In the genomic region with DNA sequence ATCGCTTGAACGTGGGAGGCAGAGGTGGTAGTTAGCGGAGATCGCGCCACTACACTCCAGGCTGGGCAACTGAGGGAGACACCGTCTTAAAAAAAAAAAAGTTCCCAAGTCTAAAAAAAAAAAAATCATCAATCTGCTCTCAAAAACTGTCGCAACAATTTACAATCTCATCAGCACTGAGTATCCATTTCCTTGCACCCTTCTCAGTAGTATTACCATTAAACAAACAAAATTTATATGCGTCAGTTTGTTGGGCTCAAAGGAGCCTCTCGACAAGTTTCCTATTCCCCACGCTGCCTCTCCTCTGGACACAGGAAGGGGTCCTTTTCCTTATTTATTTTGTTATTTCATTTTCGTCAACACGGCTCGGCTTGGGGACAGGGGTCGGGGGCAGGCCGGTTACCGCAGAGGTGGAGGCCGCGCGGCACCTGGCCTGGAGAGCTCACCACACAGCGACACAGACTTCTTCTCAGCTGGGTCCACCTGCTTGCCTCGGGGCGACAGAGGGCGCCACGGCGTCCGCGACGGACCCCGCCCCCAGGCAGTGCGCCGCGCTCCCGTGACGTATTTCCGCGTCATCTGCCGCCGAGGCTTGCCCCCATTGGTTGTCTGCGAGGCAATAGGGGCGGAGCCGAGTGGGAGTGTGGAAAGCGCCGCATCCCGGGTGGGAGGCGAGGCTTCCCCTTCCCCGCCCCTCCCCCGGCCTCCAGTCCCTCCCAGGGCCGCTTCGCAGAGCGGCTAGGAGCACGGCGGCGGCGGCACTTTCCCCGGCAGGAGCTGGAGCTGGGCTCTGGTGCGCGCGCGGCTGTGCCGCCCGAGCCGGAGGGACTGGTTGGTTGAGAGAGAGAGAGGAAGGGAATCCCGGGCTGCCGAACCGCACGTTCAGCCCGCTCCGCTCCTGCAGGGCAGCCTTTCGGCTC, we compare ENCODE assay signal across 1 cellular context.
TF ChIP-seq lines count a peak whose summit lies in the region.

A gene (plus strand): TSS at position 709 of the 920 bp plus-strand sequence. CDS start 436 bp downstream, outside the sequence.

TF ChIP-seq in HepG2, 621 proteins besides CTCF, POLR2A, EP300 and RAD21 (continued from another document and continues in another):
- TF ChIP-seq, protein P1, sequence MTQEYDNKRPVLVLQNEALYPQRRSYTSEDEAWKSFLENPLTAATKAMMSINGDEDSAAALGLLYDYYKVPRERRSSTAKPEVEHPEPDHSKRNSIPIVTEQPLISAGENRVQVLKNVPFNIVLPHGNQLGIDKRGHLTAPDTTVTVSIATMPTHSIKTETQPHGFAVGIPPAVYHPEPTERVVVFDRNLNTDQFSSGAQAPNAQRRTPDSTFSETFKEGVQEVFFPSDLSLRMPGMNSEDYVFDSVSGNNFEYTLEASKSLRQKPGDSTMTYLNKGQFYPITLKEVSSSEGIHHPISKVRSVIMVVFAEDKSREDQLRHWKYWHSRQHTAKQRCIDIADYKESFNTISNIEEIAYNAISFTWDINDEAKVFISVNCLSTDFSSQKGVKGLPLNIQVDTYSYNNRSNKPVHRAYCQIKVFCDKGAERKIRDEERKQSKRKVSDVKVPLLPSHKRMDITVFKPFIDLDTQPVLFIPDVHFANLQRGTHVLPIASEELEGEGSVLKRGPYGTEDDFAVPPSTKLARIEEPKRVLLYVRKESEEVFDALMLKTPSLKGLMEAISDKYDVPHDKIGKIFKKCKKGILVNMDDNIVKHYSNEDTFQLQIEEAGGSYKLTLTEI (CRISPR knock-in tag; conservative IDR thresholded peaks at IDR 0.05) = no peak
- TF ChIP-seq ZNF441 (CRISPR knock-in tag; IDR thresholded peaks at IDR 0.05; ENCODE audit: borderline replicate concordance) (no peak; the same call in 1 of the 2 replicates), ZNF75D (CRISPR knock-in tag; IDR thresholded peaks at IDR 0.05; ENCODE audit: borderline replicate concordance) (no peak), ZFY (CRISPR knock-in tag; IDR thresholded peaks at IDR 0.05) (peak; percentile 82), PITX1 (CRISPR knock-in tag; IDR thresholded peaks at IDR 0.05) (peak; percentile 52; the same call in 1 of the 2 replicates), HMG20A (CRISPR knock-in tag; IDR thresholded peaks at IDR 0.05; ENCODE audit: borderline replicate concordance) (no peak), ZNF205 (CRISPR knock-in tag; IDR thresholded peaks at IDR 0.05) (peak; percentile 58; the same call in 1 of the 2 replicates), FLYWCH1 (CRISPR knock-in tag; IDR thresholded peaks at IDR 0.05) (no peak), ZFP82 (CRISPR knock-in tag; IDR thresholded peaks at IDR 0.05; ENCODE audit: borderline replicate concordance) (no peak), SIX1 (CRISPR knock-in tag; IDR thresholded peaks at IDR 0.05; ENCODE audit: borderline replicate concordance) (no peak), ZNF556 (CRISPR knock-in tag; IDR thresholded peaks at IDR 0.05; ENCODE audit: borderline replicate concordance) (peak; percentile 53; the same call in 1 of the 2 replicates), ZSCAN21 (CRISPR knock-in tag; IDR thresholded peaks at IDR 0.05; ENCODE audit: borderline replicate concordance) (peak; percentile 79; the same call in 1 of the 2 replicates), SALL2 (CRISPR knock-in tag; IDR thresholded peaks at IDR 0.05) (peak; percentile 38; the same call in 1 of the 2 replicates), SRSF9 (IDR thresholded peaks at IDR 0.05; ENCODE audit: borderline replicate concordance, insufficient read depth, low read depth, low read length, poor library complexity, severe bottlenecking) (no peak), SP140L (CRISPR knock-in tag; IDR thresholded peaks at IDR 0.05; ENCODE audit: borderline replicate concordance) (no peak), ZNF83 (CRISPR knock-in tag; IDR thresholded peaks at IDR 0.05; ENCODE audit: borderline replicate concordance) (no peak), FOXK2 (IDR thresholded peaks at IDR 0.05) (no peak), RFX1 (IDR thresholded peaks at IDR 0.05) (no peak), SAFB2 (CRISPR knock-in tag; IDR thresholded peaks at IDR 0.05; ENCODE audit: borderline replicate concordance, low read depth) (no peak), ZNF879 (CRISPR knock-in tag; IDR thresholded peaks at IDR 0.05) (0 out of 2 replicates have a peak, but pooled peaks have one; percentile 2), ZNF737 (CRISPR knock-in tag; IDR thresholded peaks at IDR 0.05; ENCODE audit: borderline replicate concordance) (no peak), TP53 (CRISPR knock-in tag; conservative IDR thresholded peaks at IDR 0.05) (no peak), ELF4 (CRISPR knock-in tag; IDR thresholded peaks at IDR 0.05; ENCODE audit: borderline replicate concordance) (no peak), ZNF326 (CRISPR knock-in tag; IDR thresholded peaks at IDR 0.05; ENCODE audit: borderline replicate concordance) (no peak), EEA1 (CRISPR knock-in tag; IDR thresholded peaks at IDR 0.05; ENCODE audit: borderline replicate concordance) (peak; percentile 15; the same call in 1 of the 2 replicates)
- TF ChIP-seq, protein P2, sequence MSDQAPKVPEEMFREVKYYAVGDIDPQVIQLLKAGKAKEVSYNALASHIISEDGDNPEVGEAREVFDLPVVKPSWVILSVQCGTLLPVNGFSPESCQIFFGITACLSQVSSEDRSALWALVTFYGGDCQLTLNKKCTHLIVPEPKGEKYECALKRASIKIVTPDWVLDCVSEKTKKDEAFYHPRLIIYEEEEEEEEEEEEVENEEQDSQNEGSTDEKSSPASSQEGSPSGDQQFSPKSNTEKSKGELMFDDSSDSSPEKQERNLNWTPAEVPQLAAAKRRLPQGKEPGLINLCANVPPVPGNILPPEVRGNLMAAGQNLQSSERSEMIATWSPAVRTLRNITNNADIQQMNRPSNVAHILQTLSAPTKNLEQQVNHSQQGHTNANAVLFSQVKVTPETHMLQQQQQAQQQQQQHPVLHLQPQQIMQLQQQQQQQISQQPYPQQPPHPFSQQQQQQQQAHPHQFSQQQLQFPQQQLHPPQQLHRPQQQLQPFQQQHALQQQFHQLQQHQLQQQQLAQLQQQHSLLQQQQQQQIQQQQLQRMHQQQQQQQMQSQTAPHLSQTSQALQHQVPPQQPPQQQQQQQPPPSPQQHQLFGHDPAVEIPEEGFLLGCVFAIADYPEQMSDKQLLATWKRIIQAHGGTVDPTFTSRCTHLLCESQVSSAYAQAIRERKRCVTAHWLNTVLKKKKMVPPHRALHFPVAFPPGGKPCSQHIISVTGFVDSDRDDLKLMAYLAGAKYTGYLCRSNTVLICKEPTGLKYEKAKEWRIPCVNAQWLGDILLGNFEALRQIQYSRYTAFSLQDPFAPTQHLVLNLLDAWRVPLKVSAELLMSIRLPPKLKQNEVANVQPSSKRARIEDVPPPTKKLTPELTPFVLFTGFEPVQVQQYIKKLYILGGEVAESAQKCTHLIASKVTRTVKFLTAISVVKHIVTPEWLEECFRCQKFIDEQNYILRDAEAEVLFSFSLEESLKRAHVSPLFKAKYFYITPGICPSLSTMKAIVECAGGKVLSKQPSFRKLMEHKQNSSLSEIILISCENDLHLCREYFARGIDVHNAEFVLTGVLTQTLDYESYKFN (CRISPR knock-in tag; conservative IDR thresholded peaks at IDR 0.05) = no peak; the same call in none of the 2 replicates
- TF ChIP-seq, protein P3, sequence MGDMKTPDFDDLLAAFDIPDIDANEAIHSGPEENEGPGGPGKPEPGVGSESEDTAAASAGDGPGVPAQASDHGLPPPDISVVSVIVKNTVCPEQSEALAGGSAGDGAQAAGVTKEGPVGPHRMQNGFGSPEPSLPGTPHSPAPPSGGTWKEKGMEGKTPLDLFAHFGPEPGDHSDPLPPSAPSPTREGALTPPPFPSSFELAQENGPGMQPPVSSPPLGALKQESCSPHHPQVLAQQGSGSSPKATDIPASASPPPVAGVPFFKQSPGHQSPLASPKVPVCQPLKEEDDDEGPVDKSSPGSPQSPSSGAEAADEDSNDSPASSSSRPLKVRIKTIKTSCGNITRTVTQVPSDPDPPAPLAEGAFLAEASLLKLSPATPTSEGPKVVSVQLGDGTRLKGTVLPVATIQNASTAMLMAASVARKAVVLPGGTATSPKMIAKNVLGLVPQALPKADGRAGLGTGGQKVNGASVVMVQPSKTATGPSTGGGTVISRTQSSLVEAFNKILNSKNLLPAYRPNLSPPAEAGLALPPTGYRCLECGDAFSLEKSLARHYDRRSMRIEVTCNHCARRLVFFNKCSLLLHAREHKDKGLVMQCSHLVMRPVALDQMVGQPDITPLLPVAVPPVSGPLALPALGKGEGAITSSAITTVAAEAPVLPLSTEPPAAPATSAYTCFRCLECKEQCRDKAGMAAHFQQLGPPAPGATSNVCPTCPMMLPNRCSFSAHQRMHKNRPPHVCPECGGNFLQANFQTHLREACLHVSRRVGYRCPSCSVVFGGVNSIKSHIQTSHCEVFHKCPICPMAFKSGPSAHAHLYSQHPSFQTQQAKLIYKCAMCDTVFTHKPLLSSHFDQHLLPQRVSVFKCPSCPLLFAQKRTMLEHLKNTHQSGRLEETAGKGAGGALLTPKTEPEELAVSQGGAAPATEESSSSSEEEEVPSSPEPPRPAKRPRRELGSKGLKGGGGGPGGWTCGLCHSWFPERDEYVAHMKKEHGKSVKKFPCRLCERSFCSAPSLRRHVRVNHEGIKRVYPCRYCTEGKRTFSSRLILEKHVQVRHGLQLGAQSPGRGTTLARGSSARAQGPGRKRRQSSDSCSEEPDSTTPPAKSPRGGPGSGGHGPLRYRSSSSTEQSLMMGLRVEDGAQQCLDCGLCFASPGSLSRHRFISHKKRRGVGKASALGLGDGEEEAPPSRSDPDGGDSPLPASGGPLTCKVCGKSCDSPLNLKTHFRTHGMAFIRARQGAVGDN (CRISPR knock-in tag; IDR thresholded peaks at IDR 0.05) = peak; percentile 79
- TF ChIP-seq, protein P4, sequence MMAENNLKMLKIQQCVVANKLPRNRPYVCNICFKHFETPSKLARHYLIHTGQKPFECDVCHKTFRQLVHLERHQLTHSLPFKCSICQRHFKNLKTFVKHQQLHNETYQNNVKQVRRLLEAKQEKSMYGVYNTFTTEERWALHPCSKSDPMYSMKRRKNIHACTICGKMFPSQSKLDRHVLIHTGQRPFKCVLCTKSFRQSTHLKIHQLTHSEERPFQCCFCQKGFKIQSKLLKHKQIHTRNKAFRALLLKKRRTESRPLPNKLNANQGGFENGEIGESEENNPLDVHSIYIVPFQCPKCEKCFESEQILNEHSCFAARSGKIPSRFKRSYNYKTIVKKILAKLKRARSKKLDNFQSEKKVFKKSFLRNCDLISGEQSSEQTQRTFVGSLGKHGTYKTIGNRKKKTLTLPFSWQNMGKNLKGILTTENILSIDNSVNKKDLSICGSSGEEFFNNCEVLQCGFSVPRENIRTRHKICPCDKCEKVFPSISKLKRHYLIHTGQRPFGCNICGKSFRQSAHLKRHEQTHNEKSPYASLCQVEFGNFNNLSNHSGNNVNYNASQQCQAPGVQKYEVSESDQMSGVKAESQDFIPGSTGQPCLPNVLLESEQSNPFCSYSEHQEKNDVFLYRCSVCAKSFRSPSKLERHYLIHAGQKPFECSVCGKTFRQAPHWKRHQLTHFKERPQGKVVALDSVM (CRISPR knock-in tag; IDR thresholded peaks at IDR 0.05) = peak; percentile 76
- TF ChIP-seq, protein P5, sequence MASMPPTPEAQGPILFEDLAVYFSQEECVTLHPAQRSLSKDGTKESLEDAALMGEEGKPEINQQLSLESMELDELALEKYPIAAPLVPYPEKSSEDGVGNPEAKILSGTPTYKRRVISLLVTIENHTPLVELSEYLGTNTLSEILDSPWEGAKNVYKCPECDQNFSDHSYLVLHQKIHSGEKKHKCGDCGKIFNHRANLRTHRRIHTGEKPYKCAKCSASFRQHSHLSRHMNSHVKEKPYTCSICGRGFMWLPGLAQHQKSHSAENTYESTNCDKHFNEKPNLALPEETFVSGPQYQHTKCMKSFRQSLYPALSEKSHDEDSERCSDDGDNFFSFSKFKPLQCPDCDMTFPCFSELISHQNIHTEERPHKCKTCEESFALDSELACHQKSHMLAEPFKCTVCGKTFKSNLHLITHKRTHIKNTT (CRISPR knock-in tag; IDR thresholded peaks at IDR 0.05) = no peak
- TF ChIP-seq, protein P6, sequence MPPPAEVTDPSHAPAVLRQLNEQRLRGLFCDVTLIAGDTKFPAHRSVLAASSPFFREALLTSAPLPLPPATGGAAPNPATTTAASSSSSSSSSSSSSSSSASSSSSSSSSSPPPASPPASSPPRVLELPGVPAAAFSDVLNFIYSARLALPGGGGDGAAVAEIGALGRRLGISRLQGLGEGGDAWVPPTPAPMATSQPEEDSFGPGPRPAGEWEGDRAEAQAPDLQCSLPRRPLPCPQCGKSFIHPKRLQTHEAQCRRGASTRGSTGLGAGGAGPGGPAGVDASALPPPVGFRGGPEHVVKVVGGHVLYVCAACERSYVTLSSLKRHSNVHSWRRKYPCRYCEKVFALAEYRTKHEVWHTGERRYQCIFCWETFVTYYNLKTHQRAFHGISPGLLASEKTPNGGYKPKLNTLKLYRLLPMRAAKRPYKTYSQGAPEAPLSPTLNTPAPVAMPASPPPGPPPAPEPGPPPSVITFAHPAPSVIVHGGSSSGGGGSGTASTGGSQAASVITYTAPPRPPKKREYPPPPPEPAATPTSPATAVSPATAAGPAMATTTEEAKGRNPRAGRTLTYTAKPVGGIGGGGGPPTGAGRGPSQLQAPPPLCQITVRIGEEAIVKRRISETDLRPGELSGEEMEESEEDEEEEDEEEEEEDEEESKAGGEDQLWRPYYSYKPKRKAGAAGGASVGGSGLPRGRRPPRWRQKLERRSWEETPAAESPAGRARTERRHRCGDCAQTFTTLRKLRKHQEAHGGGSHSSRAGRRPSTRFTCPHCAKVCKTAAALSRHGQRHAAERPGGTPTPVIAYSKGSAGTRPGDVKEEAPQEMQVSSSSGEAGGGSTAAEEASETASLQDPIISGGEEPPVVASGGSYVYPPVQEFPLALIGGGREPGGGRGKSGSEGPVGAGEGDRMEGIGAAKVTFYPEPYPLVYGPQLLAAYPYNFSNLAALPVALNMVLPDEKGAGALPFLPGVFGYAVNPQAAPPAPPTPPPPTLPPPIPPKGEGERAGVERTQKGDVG (CRISPR knock-in tag; IDR thresholded peaks at IDR 0.05; ENCODE audit: borderline replicate concordance) = no peak; the same call in 1 of the 2 replicates
- TF ChIP-seq, protein P7, sequence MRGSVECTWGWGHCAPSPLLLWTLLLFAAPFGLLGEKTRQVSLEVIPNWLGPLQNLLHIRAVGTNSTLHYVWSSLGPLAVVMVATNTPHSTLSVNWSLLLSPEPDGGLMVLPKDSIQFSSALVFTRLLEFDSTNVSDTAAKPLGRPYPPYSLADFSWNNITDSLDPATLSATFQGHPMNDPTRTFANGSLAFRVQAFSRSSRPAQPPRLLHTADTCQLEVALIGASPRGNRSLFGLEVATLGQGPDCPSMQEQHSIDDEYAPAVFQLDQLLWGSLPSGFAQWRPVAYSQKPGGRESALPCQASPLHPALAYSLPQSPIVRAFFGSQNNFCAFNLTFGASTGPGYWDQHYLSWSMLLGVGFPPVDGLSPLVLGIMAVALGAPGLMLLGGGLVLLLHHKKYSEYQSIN (CRISPR knock-in tag; IDR thresholded peaks at IDR 0.05; ENCODE audit: borderline replicate concordance) = no peak
- TF ChIP-seq, protein P8, sequence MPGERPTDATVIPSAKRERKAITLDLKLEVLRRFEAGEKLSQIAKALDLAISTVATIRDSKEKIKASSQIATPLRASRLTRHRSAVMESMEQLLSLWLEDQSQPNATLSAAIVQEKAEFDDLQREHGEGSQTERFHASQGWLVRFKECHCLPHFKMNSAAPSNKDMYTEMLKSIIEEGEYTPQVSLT (CRISPR knock-in tag; IDR thresholded peaks at IDR 0.05; ENCODE audit: borderline replicate concordance, low read depth) = no peak
